ENCODE assay signal across 8 cellular contexts in the genomic region with DNA sequence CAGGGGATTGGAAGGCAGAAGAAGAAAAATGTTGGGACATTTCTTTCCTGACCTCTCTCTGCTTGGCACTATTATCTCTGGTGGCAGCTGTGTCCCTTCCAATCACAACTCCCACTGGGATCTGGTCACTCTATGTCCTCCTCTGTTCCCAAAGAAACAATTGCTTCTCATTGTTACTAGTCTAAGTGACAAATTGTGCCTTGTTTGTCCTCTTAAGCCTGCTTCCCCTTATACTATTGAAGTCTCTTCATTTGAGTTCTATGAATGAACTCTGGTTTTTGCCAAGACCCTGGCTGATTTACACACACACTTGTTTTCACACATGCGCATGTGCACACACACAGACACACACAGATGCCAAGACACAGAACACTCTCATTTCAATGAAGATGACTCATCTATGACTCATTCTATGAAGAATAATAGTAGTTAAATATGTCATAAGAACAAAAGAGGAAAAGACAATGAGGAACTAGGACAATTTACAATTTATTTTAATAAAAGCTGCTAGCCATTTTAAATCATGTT.
DNase-seq lines count a peak whose midpoint lies in the region; ATAC-seq and TF ChIP-seq lines count a peak whose summit lies in the region.

No MANE protein-coding gene starts in this region.

- H2AFZ ChIP-seq in HCT116 (ENCODE audit: low read depth, low read length, poor library complexity, severe bottlenecking), result no peak overlapping the region

- peaks cover 4 to 30% (median 15%) of the 10 kb centered on the region in 5 donors for H3K27me3 Mint-ChIP-seq in naive thymus-derived CD8-positive, alpha-beta T cell

- H3K79me2 ChIP-seq in HCT116 (ENCODE audit: insufficient read depth, low read length), result no peaks in the 10 kb centered on the region

- no peak overlapping the region for H3K4me3 Mint-ChIP-seq in naive thymus-derived CD8-positive, alpha-beta T cell

- POLR2A ChIA-PET in HCT116 (lab: Charles Lee), result no interaction called here
- POLR2A ChIA-PET in naive thymus-derived CD8-positive, alpha-beta T cell (lab: Charles Lee), result no interaction called here

- H3K4me3 ChIP-seq in BLaER1 treated with 17β-estradiol and CSF1 and Interleukin-3, amounts not matched to agents 10 nM and 100 nM, result no peak overlapping the region
- H3K4me3 ChIP-seq in HCT116 (replicated peaks in 1 of 2; ENCODE audit: low read depth in 1 of 2, low read length in 2 of 2) (no peak overlapping the region), gastroesophageal sphincter (no peak overlapping the region)

- TF ChIP-seq POLR2A in HCT116 (IDR thresholded peaks at IDR 0.05; ENCODE audit: borderline replicate concordance, extremely low read depth, insufficient read depth, insufficient read length), result no peak
- TF ChIP-seq POLR2A in gastroesophageal sphincter (IDR thresholded peaks at IDR 0.05), result no peak

- no peaks in the 10 kb centered on the region for H3K27me3 ChIP-seq in BLaER1 treated with 17β-estradiol and CSF1 and Interleukin-3, amounts not matched to agents 10 nM and 100 nM
- H3K27me3 ChIP-seq in HCT116 (ENCODE audit: insufficient read depth, low read length) (no peaks in the 10 kb centered on the region), gastroesophageal sphincter (no peaks in the 10 kb centered on the region)

- peak overlapping the region in 3 of 11 experiments; percentile 8 to 28 (median 24); a peak in 2 of 22 replicates for H3K27ac ChIP-seq in BLaER1 treated with 17β-estradiol and CSF1 and Interleukin-3, amounts not matched to agents 10 nM and 100 nM
- no peak overlapping the region for H3K27ac ChIP-seq in HCT116 (ENCODE audit: low read depth, low read length)
- no peak overlapping the region for H3K27ac ChIP-seq in gastroesophageal sphincter

- TF ChIP-seq CTCF in HCT116 (IDR thresholded peaks at IDR 0.05 in 2 of 3, conservative IDR thresholded peaks at IDR 0.05 in 1 of 3; ENCODE audit: borderline replicate concordance in 1 of 3, insufficient read depth in 1 of 3, low read depth in 2 of 3, low read length in 2 of 3) (no peak), gastroesophageal sphincter (IDR thresholded peaks at IDR 0.05) (no peak)

- CTCF ChIA-PET in HCT116 (lab: Charles Lee), result interaction anchor here (0.7 kb wide), 1 partner anchor 252 kb away, joined by 3 read pairs; no protein-coding TSS in a partner anchor

- 25% methylated on average over 1 of the region's 1 CpG; no CpG with 5 or more reads in 1 of the 2 donors for WGBS in gastroesophageal sphincter (ENCODE audit: low coverage in 1 of 2), 2 donors

- intact Hi-C loops in HCT116 (cut with micrococcal nuclease), result loop anchor here (10.0 kb wide), 1 partner anchor 449 kb away; no protein-coding TSS in a partner anchor

- H3K36me3 Mint-ChIP-seq in naive thymus-derived CD8-positive, alpha-beta T cell, result no peaks in the 10 kb centered on the region

- no TSS peak for BruUV-seq in HCT116 (replicated peaks; lab: Mats Ljungman, UMichigan)

- ATAC-seq in HCT116, result peak; percentile 47; the same call in 1 of the 2 replicates
- ATAC-seq in gastroesophageal sphincter, result peak; percentile 50
- ATAC-seq in HG02970 (IDR thresholded peaks at IDR 0.05; ENCODE audit: low FRiP score, unreplicated experiment), result no peak
- ATAC-seq in naive thymus-derived CD8-positive, alpha-beta T cell, result no peak

- H3K9me2 ChIP-seq in HCT116 (ENCODE audit: insufficient read depth), result no peaks in the 10 kb centered on the region

- peak overlapping the region in 6 of 11 experiments; percentile 1 to 62 (median 48); a peak in 9 of 22 replicates for H3K4me2 ChIP-seq in BLaER1 treated with 17β-estradiol and CSF1 and Interleukin-3, amounts not matched to agents 10 nM and 100 nM
- H3K4me2 ChIP-seq in HCT116 (ENCODE audit: low read length), result peak overlapping the region; percentile 18; the same call in 1 of the 2 replicates

- peaks cover 0 to 5% (median 3%) of the 10 kb centered on the region in 9 donors for H3K9me3 Mint-ChIP-seq in naive thymus-derived CD8-positive, alpha-beta T cell

- H3K9ac ChIP-seq in BLaER1 treated with 17β-estradiol and CSF1 and Interleukin-3, amounts not matched to agents 10 nM and 100 nM, result no peak overlapping the region
- H3K9ac ChIP-seq in HCT116 (ENCODE audit: low read length), result no peak overlapping the region

- H4K20me1 ChIP-seq in BLaER1 treated with 17β-estradiol and CSF1 and Interleukin-3, amounts not matched to agents 10 nM and 100 nM, result no peaks in the 10 kb centered on the region
- H4K20me1 ChIP-seq in HCT116 (ENCODE audit: insufficient read depth), result no peaks in the 10 kb centered on the region

- H3K36me3 ChIP-seq in BLaER1 treated with 17β-estradiol and CSF1 and Interleukin-3, amounts not matched to agents 10 nM and 100 nM, result no peaks in the 10 kb centered on the region
- no peaks in the 10 kb centered on the region for H3K36me3 ChIP-seq in HCT116 (ENCODE audit: control insufficient read depth in 1 of 2, insufficient read depth in 2 of 2, low read length in 2 of 2)
- no peaks in the 10 kb centered on the region for H3K36me3 ChIP-seq in gastroesophageal sphincter

- RAD21 ChIA-PET in HCT116 (lab: Charles Lee; ENCODE audit: low non-redundant PET in 1 of 2, low total read pairs in 2 of 2, uncharacterized antibody in 2 of 2, unreplicated experiment in 2 of 2), result no interaction called here

- TF ChIP-seq RAD21 in HCT116 (IDR thresholded peaks at IDR 0.05; ENCODE audit: low read depth), result no peak

- peak; percentile 40 for DNase-seq in HCT116 (ENCODE audit: low read depth, low spot score)
- DNase-seq in RPMI7951 (ENCODE audit: low read depth), result peak; percentile 70
- no peak for DNase-seq in NCI-H524 treated with DMSO at 0.1 percent for 48 hours (lab: John Stamatoyannopoulos, UW)
- no peak for DNase-seq in naive thymus-derived CD8-positive, alpha-beta T cell
- no peak for DNase-seq in NCI-H82 (lab: John Stamatoyannopoulos, UW)

- H3K9me3 ChIP-seq in BLaER1 treated with 17β-estradiol and CSF1 and Interleukin-3, amounts not matched to agents 10 nM and 100 nM (replicated peaks in 1 of 11), result peaks cover 0 to 8% (median 0%) of the 10 kb centered on the region in 11 experiments; a peak in 1 of 22 replicates
- no peaks in the 10 kb centered on the region for H3K9me3 ChIP-seq in HCT116 (ENCODE audit: control insufficient read depth in 1 of 2, insufficient read depth in 1 of 2, low read depth in 1 of 2, low read length in 2 of 2)
- no peaks in the 10 kb centered on the region for H3K9me3 ChIP-seq in gastroesophageal sphincter

- H3K4me1 ChIP-seq in BLaER1 treated with 17β-estradiol and CSF1 and Interleukin-3, amounts not matched to agents 10 nM and 100 nM, result peaks cover 0 to 35% (median 12%) of the 10 kb centered on the region in 10 experiments; a peak in 11 of 20 replicates
- peaks cover 4 to 7% of the 10 kb centered on the region in 2 experiments; a peak in 3 of 4 replicates for H3K4me1 ChIP-seq in HCT116 (ENCODE audit: control insufficient read depth in 1 of 2, insufficient read depth in 2 of 2, low read length in 2 of 2)
- H3K4me1 ChIP-seq in gastroesophageal sphincter, result peaks cover 0 to 3% (median 0%) of the 10 kb centered on the region in 3 donors

- no peak for TF ChIP-seq EP300 in gastroesophageal sphincter (IDR thresholded peaks at IDR 0.05)

- H3K27ac Mint-ChIP-seq in naive thymus-derived CD8-positive, alpha-beta T cell, result no peak overlapping the region

- no peaks in the 10 kb centered on the region for H3K4me1 Mint-ChIP-seq in naive thymus-derived CD8-positive, alpha-beta T cell

TF ChIP-seq in HCT116, 20 proteins besides CTCF, POLR2A, EP300 and RAD21 (continues in another document):
- TF ChIP-seq TCF7L2 (IDR thresholded peaks at IDR 0.05; ENCODE audit: borderline replicate concordance, extremely low read depth, insufficient read depth, insufficient read length), result no peak
- TF ChIP-seq, protein P1, sequence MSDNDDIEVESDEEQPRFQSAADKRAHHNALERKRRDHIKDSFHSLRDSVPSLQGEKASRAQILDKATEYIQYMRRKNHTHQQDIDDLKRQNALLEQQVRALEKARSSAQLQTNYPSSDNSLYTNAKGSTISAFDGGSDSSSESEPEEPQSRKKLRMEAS (IDR thresholded peaks at IDR 0.05), result peak; percentile 35; the same call in 1 of the 2 replicates
- no peak for TF ChIP-seq ZFX (IDR thresholded peaks at IDR 0.05)
- no peak for TF ChIP-seq EZH2phosphoT487 (IDR thresholded peaks at IDR 0.05; ENCODE audit: borderline replicate concordance)
- TF ChIP-seq, protein P2, sequence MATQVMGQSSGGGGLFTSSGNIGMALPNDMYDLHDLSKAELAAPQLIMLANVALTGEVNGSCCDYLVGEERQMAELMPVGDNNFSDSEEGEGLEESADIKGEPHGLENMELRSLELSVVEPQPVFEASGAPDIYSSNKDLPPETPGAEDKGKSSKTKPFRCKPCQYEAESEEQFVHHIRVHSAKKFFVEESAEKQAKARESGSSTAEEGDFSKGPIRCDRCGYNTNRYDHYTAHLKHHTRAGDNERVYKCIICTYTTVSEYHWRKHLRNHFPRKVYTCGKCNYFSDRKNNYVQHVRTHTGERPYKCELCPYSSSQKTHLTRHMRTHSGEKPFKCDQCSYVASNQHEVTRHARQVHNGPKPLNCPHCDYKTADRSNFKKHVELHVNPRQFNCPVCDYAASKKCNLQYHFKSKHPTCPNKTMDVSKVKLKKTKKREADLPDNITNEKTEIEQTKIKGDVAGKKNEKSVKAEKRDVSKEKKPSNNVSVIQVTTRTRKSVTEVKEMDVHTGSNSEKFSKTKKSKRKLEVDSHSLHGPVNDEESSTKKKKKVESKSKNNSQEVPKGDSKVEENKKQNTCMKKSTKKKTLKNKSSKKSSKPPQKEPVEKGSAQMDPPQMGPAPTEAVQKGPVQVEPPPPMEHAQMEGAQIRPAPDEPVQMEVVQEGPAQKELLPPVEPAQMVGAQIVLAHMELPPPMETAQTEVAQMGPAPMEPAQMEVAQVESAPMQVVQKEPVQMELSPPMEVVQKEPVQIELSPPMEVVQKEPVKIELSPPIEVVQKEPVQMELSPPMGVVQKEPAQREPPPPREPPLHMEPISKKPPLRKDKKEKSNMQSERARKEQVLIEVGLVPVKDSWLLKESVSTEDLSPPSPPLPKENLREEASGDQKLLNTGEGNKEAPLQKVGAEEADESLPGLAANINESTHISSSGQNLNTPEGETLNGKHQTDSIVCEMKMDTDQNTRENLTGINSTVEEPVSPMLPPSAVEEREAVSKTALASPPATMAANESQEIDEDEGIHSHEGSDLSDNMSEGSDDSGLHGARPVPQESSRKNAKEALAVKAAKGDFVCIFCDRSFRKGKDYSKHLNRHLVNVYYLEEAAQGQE (IDR thresholded peaks at IDR 0.05; ENCODE audit: low read depth), result no peak

Comparison
In these comparisons a context has a peak if more than half of its experiments do, and no peak if none do; other contexts are left out.
1. ATAC-seq: peak in HCT116 (single experiment) and gastroesophageal sphincter (single experiment); none in HG02970 (single experiment) and naive thymus-derived CD8-positive, alpha-beta T cell (0 of 2).
2. DNase-seq: peak in HCT116 (single experiment) and RPMI7951 (single experiment); none in NCI-H524 treated with DMSO at 0.1 percent for 48 hours (single experiment), naive thymus-derived CD8-positive, alpha-beta T cell (0 of 10) and NCI-H82 (single experiment).